ENCODE assay signal across 6 cellular contexts in the genomic region with DNA sequence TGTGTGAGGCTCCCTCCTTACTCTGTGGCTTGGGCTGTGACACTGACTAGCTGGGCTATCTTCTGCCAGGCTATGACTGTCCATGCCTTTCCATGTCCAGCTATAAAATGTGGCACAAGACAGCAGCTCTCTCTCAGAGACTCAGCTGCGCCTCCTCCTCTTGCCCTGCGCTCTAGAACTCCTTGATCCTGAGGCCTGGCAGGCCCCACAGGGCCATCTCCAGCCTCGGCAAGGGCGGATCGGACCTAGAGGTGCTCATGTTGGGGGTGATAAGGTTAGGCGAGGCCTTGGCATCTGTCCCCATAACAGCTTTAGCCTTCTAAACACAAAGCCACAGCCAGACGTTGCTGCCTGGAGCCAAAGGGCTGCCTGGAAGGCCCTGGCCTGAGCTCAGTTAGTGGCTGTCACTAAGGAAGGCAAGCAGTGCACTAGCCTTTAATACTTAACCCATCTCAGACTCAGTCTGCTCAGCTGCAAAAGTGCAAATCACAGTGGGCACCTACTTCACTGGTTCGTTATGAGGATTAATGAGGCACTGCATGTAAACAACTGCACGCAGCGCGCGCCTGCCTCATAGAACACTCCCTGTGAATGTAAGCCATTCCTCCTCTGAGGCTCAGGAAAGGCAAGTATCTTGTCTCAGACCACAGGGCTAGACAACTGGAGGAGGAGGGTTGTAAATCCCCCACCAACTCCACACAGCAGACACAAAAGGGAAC. TPM values are rescaled to one million over a fixed set of nuclear protein-coding genes. Genes with fewer than 3 reads are reported as not detected.
A peak's percentile ranks its signal among the peaks of the same experiment; 100 is the strongest.
DNase-seq lines count a peak whose midpoint lies in the region; ATAC-seq, FAIRE-seq and TF ChIP-seq lines count a peak whose summit lies in the region.

No MANE protein-coding gene starts in this region.

- H3K4me2 ChIP-seq in astrocyte (ENCODE audit: low read length) = peak overlapping the region; percentile 86

- TF ChIP-seq CTCF in astrocyte (IDR thresholded peaks at IDR 0.05; ENCODE audit: insufficient read depth, low read depth, low read length) = no peak

- DNase-seq in astrocyte (ENCODE audit: low read depth) = no peak
- no peak for DNase-seq in naive B cell
- DNase-seq in medulla oblongata (ENCODE audit: extremely low spot score) = no peak
- DNase-seq in hippocampal formation (lab: John Stamatoyannopoulos, UW) = no peak

- H3K4me3 Mint-ChIP-seq in astrocyte (ENCODE audit: unreplicated experiment) (peak overlapping the region; percentile 97), naive B cell (peak overlapping the region; percentile 92 to 100 (median 99))

- peaks cover 66% of the 10 kb centered on the region for H4K20me1 ChIP-seq in astrocyte (ENCODE audit: insufficient read depth, low read length)

- peaks cover 9% of the 10 kb centered on the region for H3K36me3 Mint-ChIP-seq in astrocyte (ENCODE audit: low read depth, unreplicated experiment)
- H3K36me3 Mint-ChIP-seq in naive B cell = peaks cover 12 to 24% of the 10 kb centered on the region in 2 donors

- H3K27me3 Mint-ChIP-seq in astrocyte (ENCODE audit: low read depth, unreplicated experiment) = no peaks in the 10 kb centered on the region
- no peaks in the 10 kb centered on the region for H3K27me3 Mint-ChIP-seq in naive B cell

- H3K27ac ChIP-seq in HUES6 (ENCODE audit: low read depth, low read length) = no peak overlapping the region
- H3K27ac ChIP-seq in astrocyte (ENCODE audit: low read depth, low read length) = peak overlapping the region; percentile 83

- ATAC-seq in naive B cell (ENCODE audit: low read depth in 2 of 2) (no peak), GM19463 (IDR thresholded peaks at IDR 0.05; ENCODE audit: unreplicated experiment) (no peak)

- H3K4me3 ChIP-seq in HUES6 (ENCODE audit: low read depth, low read length) = peak overlapping the region; percentile 100
- H3K4me3 ChIP-seq in astrocyte (ENCODE audit: insufficient read depth, low read depth, low read length) = peak overlapping the region; percentile 89

- H3K79me2 ChIP-seq in astrocyte (ENCODE audit: insufficient read depth, low read length) = peaks cover 89% of the 10 kb centered on the region

- H2AFZ ChIP-seq in astrocyte (ENCODE audit: low read depth, low read length) = peak overlapping the region; percentile 62

- H3K9me3 Mint-ChIP-seq in astrocyte (ENCODE audit: unreplicated experiment) = no peaks in the 10 kb centered on the region
- H3K9me3 Mint-ChIP-seq in naive B cell = no peaks in the 10 kb centered on the region

- peaks cover 26% of the 10 kb centered on the region for H3K4me1 Mint-ChIP-seq in astrocyte (ENCODE audit: low read depth, unreplicated experiment)
- peaks cover 72 to 87% (median 82%) of the 10 kb centered on the region in 3 donors for H3K4me1 Mint-ChIP-seq in naive B cell

- H3K27me3 ChIP-seq in HUES6 (ENCODE audit: control insufficient read depth, insufficient read depth, low read length) (no peaks in the 10 kb centered on the region), astrocyte (ENCODE audit: insufficient read depth, low read length) (no peaks in the 10 kb centered on the region)

- H3K4me1 ChIP-seq in HUES6 (ENCODE audit: control insufficient read depth, insufficient read depth, low read length) (peaks cover 10% of the 10 kb centered on the region), astrocyte (ENCODE audit: insufficient read depth, low read length) (peaks cover 23% of the 10 kb centered on the region)

- FAIRE-seq in astrocyte (lab: Jason Lieb, UNC) = no peak

- no peaks in the 10 kb centered on the region for H3K9me3 ChIP-seq in HUES6 (ENCODE audit: control insufficient read depth, insufficient read depth, low read depth, low read length)
- H3K9me3 ChIP-seq in astrocyte (ENCODE audit: insufficient read depth, low read depth, low read length) = no peaks in the 10 kb centered on the region

- H3K9ac ChIP-seq in HUES6 (ENCODE audit: low read length) (peak overlapping the region; percentile 95), astrocyte (ENCODE audit: low read length) (peak overlapping the region; percentile 96)

- H3K27ac Mint-ChIP-seq in astrocyte (ENCODE audit: unreplicated experiment) (peak overlapping the region; percentile 89), naive B cell (peak overlapping the region; percentile 95 to 99 (median 96))

- H3K36me3 ChIP-seq in HUES6 (ENCODE audit: control insufficient read depth, insufficient read depth, low read length) = peaks cover 38% of the 10 kb centered on the region
- peaks cover 15% of the 10 kb centered on the region for H3K36me3 ChIP-seq in astrocyte (ENCODE audit: insufficient read depth, low read length)

RNA-seq across cellular contexts. Expression of gene GUCD1, which starts 1.2 kb away (rescaled TPM):
- 77.7 and 84.3 TPM in 2 replicates for total RNA-seq in astrocyte
- 100 to 1,000 TPM; 374 to 564 (median 422) TPM for polyA plus RNA-seq in naive B cell (ENCODE audit: low read depth in 6 of 6)

RNA-seq across cellular contexts. Expression of gene SNRPD3, which starts 2.0 kb away (rescaled TPM):
- 89.6 and 97.3 TPM in 2 replicates for total RNA-seq in astrocyte
- polyA plus RNA-seq in naive B cell (ENCODE audit: low read depth in 6 of 6) = 100 to 1,000 TPM in 4 of 6 donors, 10 to 100 TPM in 2; 73.1 to 141 (median 132) TPM

RNA-seq across cellular contexts. Expression of gene LRRC75B, which starts 39.1 kb away (rescaled TPM):
- 5.1 and 6.2 TPM in 2 replicates for total RNA-seq in astrocyte
- under 1 TPM in 2 of 6 donors, not detected in 4; 0.32 TPM for polyA plus RNA-seq in naive B cell (ENCODE audit: low read depth in 6 of 6)

RNA-seq across cellular contexts. Expression of gene GGT1, which starts 49.2 kb away (rescaled TPM):
- 2.9 and 3.1 TPM in 2 replicates for total RNA-seq in astrocyte
- polyA plus RNA-seq in naive B cell (ENCODE audit: low read depth in 6 of 6) = under 1 TPM in 4 of 6 donors, not detected in 2; 0.17 to 0.90 (median 0.70) TPM

RNA-seq across cellular contexts. Expression of gene UPB1, which starts 58.6 kb away (rescaled TPM):
- 0.30 TPM in 1 of 2 replicates, not detected in the other for total RNA-seq in astrocyte
- under 1 TPM in 5 of 6 donors, not detected in 1; 0.08 to 0.90 (median 0.20) TPM for polyA plus RNA-seq in naive B cell (ENCODE audit: low read depth in 6 of 6)
